In genomic region chr21:37220981-37221664, GRCh38 we compare ENCODE assay signal across 1 cellular context.
TF ChIP-seq lines count a peak whose summit lies in the region.

No MANE protein-coding gene starts in this region.

TF ChIP-seq in GM12878, 131 proteins besides CTCF, POLR2A, EP300 and RAD21 (continued from another document and continues in another):
- TF ChIP-seq ZNF687 (IDR thresholded peaks at IDR 0.05), result peak; percentile 94
- peak; percentile 58; the same call in 1 of the 2 replicates for TF ChIP-seq ZNF207 (IDR thresholded peaks at IDR 0.05; ENCODE audit: borderline replicate concordance)
- peak; percentile 88 for TF ChIP-seq BCL3 (IDR thresholded peaks at IDR 0.05; ENCODE audit: borderline replicate concordance, insufficient read depth, low read depth, low read length, poor library complexity, severe bottlenecking)
- TF ChIP-seq RCOR1 (conservative IDR thresholded peaks at IDR 0.05; ENCODE audit: low read depth, low read length), result no peak
- TF ChIP-seq CBFB (IDR thresholded peaks at IDR 0.05; ENCODE audit: low read depth), result 0 out of 2 replicates have a peak, but pooled peaks have one; percentile 41
- peak; percentile 71; the same call in 1 of the 2 replicates for TF ChIP-seq SPI1 (IDR thresholded peaks at IDR 0.05; ENCODE audit: borderline replicate concordance, insufficient read depth, low read depth, low read length)
- TF ChIP-seq IKZF1 (conservative IDR thresholded peaks at IDR 0.05), result peak; percentile 98
- TF ChIP-seq HDGF (IDR thresholded peaks at IDR 0.05), result no peak
- peak; percentile 97 for TF ChIP-seq USF1 (IDR thresholded peaks at IDR 0.05; ENCODE audit: borderline replicate concordance, extremely low read length, insufficient read depth, low read depth, low read length)
- no peak for TF ChIP-seq NFYA (IDR thresholded peaks at IDR 0.05; ENCODE audit: borderline replicate concordance, low read depth, low read length)
- TF ChIP-seq CREB1 (IDR thresholded peaks at IDR 0.05; ENCODE audit: low read depth), result peak; percentile 7; the same call in 1 of the 2 replicates
- TF ChIP-seq E4F1 (IDR thresholded peaks at IDR 0.05; ENCODE audit: borderline replicate concordance, partially characterized antibody), result peak; percentile 72
- no peak for TF ChIP-seq NRF1 (conservative IDR thresholded peaks at IDR 0.05; ENCODE audit: low read depth, low read length)
- peak; percentile 74 for TF ChIP-seq GATAD2B (conservative IDR thresholded peaks at IDR 0.05; ENCODE audit: low read depth)
- TF ChIP-seq MEF2B (IDR thresholded peaks at IDR 0.05; ENCODE audit: partially characterized antibody, poor library complexity, severe bottlenecking), result peak; percentile 59
- peak; percentile 41 for TF ChIP-seq TBL1XR1 (IDR thresholded peaks at IDR 0.05; ENCODE audit: low read depth, low read length)
- no peak for TF ChIP-seq EZH2 (IDR thresholded peaks at IDR 0.05; ENCODE audit: borderline replicate concordance, control insufficient read depth, low read depth, low read length)
- 0 out of 2 replicates have a peak, but pooled peaks have one; percentile 33 for TF ChIP-seq ASH2L (IDR thresholded peaks at IDR 0.05; ENCODE audit: borderline replicate concordance, low read depth)
- peak; percentile 72 for TF ChIP-seq LARP7 (IDR thresholded peaks at IDR 0.05)
- TF ChIP-seq WRNIP1 (IDR thresholded peaks at IDR 0.05; ENCODE audit: borderline replicate concordance, low read depth, low read length), result no peak
- TF ChIP-seq YBX1 (IDR thresholded peaks at IDR 0.05), result no peak
- TF ChIP-seq PML (IDR thresholded peaks at IDR 0.05; ENCODE audit: low read length), result 0 out of 2 replicates have a peak, but pooled peaks have one; percentile 52
- peak; percentile 73 for TF ChIP-seq ZBTB11 (CRISPR knock-in tag; IDR thresholded peaks at IDR 0.05)
- no peak for TF ChIP-seq CEBPB (IDR thresholded peaks at IDR 0.05; ENCODE audit: borderline replicate concordance in 1 of 2, low read depth in 2 of 2, low read length in 2 of 2)
- TF ChIP-seq ZSCAN29 (IDR thresholded peaks at IDR 0.05), result no peak
- TF ChIP-seq TARDBP (IDR thresholded peaks at IDR 0.05; ENCODE audit: borderline replicate concordance), result peak; percentile 57; the same call in 1 of the 2 replicates
- no peak for TF ChIP-seq ESRRA (IDR thresholded peaks at IDR 0.05; ENCODE audit: low read length)
- peak; percentile 15; the same call in 1 of the 2 replicates for TF ChIP-seq PKNOX1 (IDR thresholded peaks at IDR 0.05)
- peak; percentile 63; the same call in 1 of the 2 replicates for TF ChIP-seq TAF1 (IDR thresholded peaks at IDR 0.05; ENCODE audit: borderline replicate concordance, low read depth, low read length)
- TF ChIP-seq HSF1 (IDR thresholded peaks at IDR 0.05; ENCODE audit: low read depth, low read length), result no peak
- peak; percentile 91 for TF ChIP-seq USF2 (IDR thresholded peaks at IDR 0.05; ENCODE audit: borderline replicate concordance, low read depth, low read length)
- TF ChIP-seq ZNF217 (IDR thresholded peaks at IDR 0.05), result 0 out of 2 replicates have a peak, but pooled peaks have one; percentile 54
- TF ChIP-seq RELB (IDR thresholded peaks at IDR 0.05; ENCODE audit: low read depth), result peak; percentile 47; the same call in 1 of the 2 replicates
- no peak for TF ChIP-seq JUND (IDR thresholded peaks at IDR 0.05; ENCODE audit: low read depth, low read length)
- no peak; the same call in 1 of the 2 replicates for TF ChIP-seq RUNX3 (IDR thresholded peaks at IDR 0.05; ENCODE audit: low read length)
- 0 out of 2 replicates have a peak, but pooled peaks have one; percentile 5 for TF ChIP-seq CBX5 (IDR thresholded peaks at IDR 0.05; ENCODE audit: low read depth)
- peak; percentile 69 for TF ChIP-seq MYC (IDR thresholded peaks at IDR 0.05; ENCODE audit: insufficient read depth, insufficient read length, insufficient replicate concordance, low read length, severe bottlenecking)
- no peak for TF ChIP-seq E2F4 (IDR thresholded peaks at IDR 0.05; ENCODE audit: low read depth, low read length)
- TF ChIP-seq CREM (IDR thresholded peaks at IDR 0.05; ENCODE audit: low read depth), result peak; percentile 63; the same call in 1 of the 2 replicates
- TF ChIP-seq CBX3 (IDR thresholded peaks at IDR 0.05; ENCODE audit: borderline replicate concordance, low read depth), result no peak
- peak; percentile 63 for TF ChIP-seq RELA (IDR thresholded peaks at IDR 0.05; ENCODE audit: borderline replicate concordance, partially characterized antibody)
- peak; percentile 43; the same call in 1 of the 2 replicates for TF ChIP-seq TCF12 (IDR thresholded peaks at IDR 0.05; ENCODE audit: low read depth, low read length)
